8 cellular contexts compared by ENCODE assay signal in the genomic region with DNA sequence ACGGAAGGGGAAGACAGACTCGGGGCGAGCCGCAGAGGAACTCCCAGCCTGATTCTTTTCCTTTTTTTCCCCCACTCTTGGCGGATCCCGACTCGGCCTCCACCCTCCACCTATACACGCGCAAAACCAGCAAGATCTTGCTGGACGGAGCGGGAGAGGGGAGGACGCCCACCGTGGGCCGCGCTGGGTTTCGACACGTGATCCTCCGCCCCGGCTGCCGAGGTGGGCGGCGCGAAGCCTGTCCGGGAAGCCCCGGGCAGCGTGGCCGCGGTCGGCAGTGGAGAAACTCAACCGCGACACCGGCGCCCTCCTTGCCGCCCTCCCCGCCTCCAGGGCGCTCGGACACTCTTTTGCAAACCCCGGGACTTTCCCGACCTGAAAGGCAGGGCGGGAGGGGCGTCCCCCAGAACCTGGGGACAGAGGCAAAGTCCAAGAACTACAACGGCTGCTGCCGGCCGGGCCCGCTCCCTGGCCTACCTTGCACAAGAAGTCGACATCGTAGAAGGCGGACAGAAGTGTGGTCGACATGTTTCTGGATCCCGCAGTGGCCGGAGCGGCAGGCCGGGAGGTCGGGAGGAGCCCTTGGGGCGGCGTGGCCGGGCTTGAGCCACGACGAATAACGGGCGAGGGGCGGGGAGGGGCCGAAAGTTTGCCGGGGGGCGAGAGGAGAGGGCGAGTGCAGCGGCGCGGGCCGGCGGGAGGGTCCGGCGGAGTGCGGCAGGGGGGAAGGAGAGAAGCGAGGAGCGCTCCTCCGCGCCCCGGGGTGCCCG. TPM values are rescaled to one million over a fixed set of nuclear protein-coding genes. Genes with fewer than 3 reads are reported as not detected.
DNase-seq lines count a peak whose midpoint lies in the region; ATAC-seq, FAIRE-seq and TF ChIP-seq lines count a peak whose summit lies in the region.

No MANE protein-coding gene starts in this region.

- peak; percentile 69 to 79 for TF ChIP-seq POLR2A in sigmoid colon (IDR thresholded peaks at IDR 0.05)

- H3K36me3 Mint-ChIP-seq in astrocyte (ENCODE audit: low read depth, unreplicated experiment) = peaks cover 8% of the 10 kb centered on the region

- no peaks in the 10 kb centered on the region for H3K27me3 ChIP-seq in astrocyte (ENCODE audit: insufficient read depth, low read length)
- no peaks in the 10 kb centered on the region for H3K27me3 ChIP-seq in hepatocyte
- no peaks in the 10 kb centered on the region for H3K27me3 ChIP-seq in sigmoid colon

- intact Hi-C loops in sigmoid colon (cut with DNase I) = loop anchor here (2.0 to 5.0 kb wide), 5 partner anchors 121 to 397 kb away; no protein-coding TSS in a partner anchor

- H4K20me1 ChIP-seq in astrocyte (ENCODE audit: insufficient read depth, low read length) (peaks cover 17% of the 10 kb centered on the region), hepatocyte (ENCODE audit: insufficient read depth, poor library complexity, severe bottlenecking) (peaks cover 33% of the 10 kb centered on the region)

- 1% methylated on average over 56 of the region's 80 CpGs for WGBS in hepatocyte (ENCODE audit: low lambda C conversion rate, missing lambda C conversion rate)
- WGBS in sigmoid colon, 2 donors = 0 to 1% methylated on average over 80 of the region's 80 CpGs

- peak overlapping the region; percentile 85 for H3K4me3 Mint-ChIP-seq in astrocyte (ENCODE audit: unreplicated experiment)

- ATAC-seq in GM19452 (IDR thresholded peaks at IDR 0.05; ENCODE audit: unreplicated experiment) = peak; percentile 21

- H3K9ac ChIP-seq in astrocyte (ENCODE audit: low read length) = peak overlapping the region; percentile 95

- no peaks in the 10 kb centered on the region for H3K9me3 Mint-ChIP-seq in astrocyte (ENCODE audit: unreplicated experiment)

- H3K4me1 Mint-ChIP-seq in astrocyte (ENCODE audit: low read depth, unreplicated experiment) = peaks cover 36% of the 10 kb centered on the region

- peak overlapping the region; percentile 91 for H3K4me2 ChIP-seq in astrocyte (ENCODE audit: low read length)
- H3K4me2 ChIP-seq in hepatocyte = peak overlapping the region; percentile 77

- H3K9me2 ChIP-seq in hepatocyte (replicated peaks; ENCODE audit: insufficient read depth) = no peaks in the 10 kb centered on the region

- peak overlapping the region; percentile 7 for H3K27ac Mint-ChIP-seq in astrocyte (ENCODE audit: unreplicated experiment)

- H3K36me3 ChIP-seq in astrocyte (ENCODE audit: insufficient read depth, low read length) = peaks cover 4% of the 10 kb centered on the region
- no peaks in the 10 kb centered on the region for H3K36me3 ChIP-seq in hepatocyte (replicated peaks; ENCODE audit: insufficient read depth, low read depth)
- H3K36me3 ChIP-seq in sigmoid colon = peaks cover 5 to 36% (median 16%) of the 10 kb centered on the region in 4 donors

- H3K4me3 ChIP-seq in astrocyte (ENCODE audit: insufficient read depth, low read depth, low read length) (peak overlapping the region; percentile 81), hepatocyte (peak overlapping the region; percentile 69), sigmoid colon (peak overlapping the region; percentile 73 to 96 (median 92))

- TF ChIP-seq EP300 in sigmoid colon (IDR thresholded peaks at IDR 0.05) = no peak

- peaks cover 31% of the 10 kb centered on the region for H3K4me1 ChIP-seq in astrocyte (ENCODE audit: insufficient read depth, low read length)
- peaks cover 19% of the 10 kb centered on the region for H3K4me1 ChIP-seq in hepatocyte (ENCODE audit: insufficient read depth)
- peaks cover 0 to 54% (median 42%) of the 10 kb centered on the region in 4 donors for H3K4me1 ChIP-seq in sigmoid colon

- FAIRE-seq in astrocyte (lab: Jason Lieb, UNC) = no peak

- no peaks in the 10 kb centered on the region for H3K9me3 ChIP-seq in astrocyte (ENCODE audit: insufficient read depth, low read depth, low read length)
- no peaks in the 10 kb centered on the region for H3K9me3 ChIP-seq in hepatocyte (ENCODE audit: low read depth)
- no peaks in the 10 kb centered on the region for H3K9me3 ChIP-seq in sigmoid colon

- H3K79me2 ChIP-seq in astrocyte (ENCODE audit: insufficient read depth, low read length) (peaks cover 49% of the 10 kb centered on the region), hepatocyte (peaks cover 55% of the 10 kb centered on the region)

- no peaks in the 10 kb centered on the region for H3K27me3 Mint-ChIP-seq in astrocyte (ENCODE audit: low read depth, unreplicated experiment)

- TF ChIP-seq CTCF in astrocyte (IDR thresholded peaks at IDR 0.05; ENCODE audit: insufficient read depth, low read depth, low read length) = no peak
- no peak for TF ChIP-seq CTCF in hepatocyte (IDR thresholded peaks at IDR 0.05; ENCODE audit: poor library complexity)
- no peak for TF ChIP-seq CTCF in sigmoid colon (IDR thresholded peaks at IDR 0.05)

- DNase-seq in COR-L47 (lab: John Stamatoyannopoulos, UW) (peak; percentile 25), HK-2 (ENCODE audit: unreplicated experiment) (peak; percentile 74), T-helper 1 cell (peak; percentile 42 to 73 (median 49)), astrocyte (ENCODE audit: low read depth) (peak; percentile 58), hepatocyte (ENCODE audit: low spot score) (peak; percentile 83), sigmoid colon (peak; percentile 83), NCI-H187 treated with DMSO at 0.1 percent for 48 hours (lab: John Stamatoyannopoulos, UW) (no peak)

- H2AFZ ChIP-seq in astrocyte (ENCODE audit: low read depth, low read length) (peak overlapping the region; percentile 23), hepatocyte (no peak overlapping the region)

- H3K27ac ChIP-seq in astrocyte (ENCODE audit: low read depth, low read length) (peak overlapping the region; percentile 93), hepatocyte (peak overlapping the region; percentile 100), sigmoid colon (peak overlapping the region; percentile 99 to 100 (median 100))

RNA-seq across cellular contexts. Expression of a gene that starts 0.4 kb away (rescaled TPM):
- total RNA-seq in astrocyte (44.5 and 49.5 TPM in 2 replicates), hepatocyte (77.6 and 85.1 TPM in 2 replicates), sigmoid colon (100 to 1,000 TPM in 1 of 4 donors, 10 to 100 TPM in 3; 59.8 to 115 (median 72.3) TPM)
- polyA plus RNA-seq in hepatocyte (266 and 285 TPM in 2 replicates), sigmoid colon (100 to 1,000 TPM in 2 of 3 donors, 10 to 100 TPM in 1; 97.3 to 120 (median 116) TPM)
